Comparison of ENCODE assay signal across 34 cellular contexts in genomic region chr1:38025664-38026063, GRCh38. TPM values are rescaled to one million over a fixed set of nuclear protein-coding genes. Genes with fewer than 3 reads are reported as not detected.
A peak's percentile ranks its signal among the peaks of the same experiment; 100 is the strongest.
DNase-seq lines count a peak whose midpoint lies in the region; ATAC-seq and TF ChIP-seq lines count a peak whose summit lies in the region.
"Had no signal": no experiment of that assay in that cellular context is flagged by ENCODE, and none has a peak within 500 bp of the region (broad histone marks: within the 10 kb centered on the region; RNA-seq: fewer than 3 reads in every experiment).

No MANE protein-coding gene starts in this region.

- peak overlapping the region; percentile 13 for H3K9ac ChIP-seq in SK-N-MC (ENCODE audit: insufficient read length)
- H3K9ac ChIP-seq: GM23248 had no signal

- H3K36me3 ChIP-seq in SK-N-MC (ENCODE audit: insufficient read depth, low read length) = peaks cover 55% of the 10 kb centered on the region
- peaks cover 3 to 59% (median 33%) of the 10 kb centered on the region in 3 donors for H3K36me3 ChIP-seq in esophagus squamous epithelium

- H3K4me3 ChIP-seq in SK-N-MC (no peak overlapping the region), esophagus squamous epithelium (no peak overlapping the region), skin epidermis (no peak overlapping the region)
- H3K4me3 ChIP-seq: colonic mucosa, GM23248, left ventricle myocardium inferior, sigmoid colon, upper lobe of left lung had no signal

- no peaks in the 10 kb centered on the region for H3K9me3 Mint-ChIP-seq in activated CD4-positive, alpha-beta T cell treated with anti-CD3 and anti-CD28 coated beads, Interleukin-2, amount 10 ng/mL, durations not matched to agents 24 days and 14 days
- H3K9me3 Mint-ChIP-seq: activated CD8-positive, alpha-beta T cell treated with anti-CD3 and anti-CD28 coated beads for 36 hours; activated naive CD4-positive, alpha-beta T cell treated with anti-CD3 and anti-CD28 coated beads, Interleukin-2, amount 50 U/mL, for 72 hours; neural crest cell; T-helper 2 cell treated with Interferon-gamma antibody and Interleukin-4, amounts not matched to agents 5 μg/mL and 100 μg/mL, for 36 hours had no signal

- peak overlapping the region; percentile 45 for H3K27ac Mint-ChIP-seq in activated CD4-positive, alpha-beta T cell treated with anti-CD3 and anti-CD28 coated beads, Interleukin-2, amount 10 ng/mL, durations not matched to agents 24 days and 14 days
- H3K27ac Mint-ChIP-seq: activated CD8-positive, alpha-beta T cell treated with anti-CD3 and anti-CD28 coated beads for 36 hours; activated naive CD4-positive, alpha-beta T cell treated with anti-CD3 and anti-CD28 coated beads, Interleukin-2, amount 50 U/mL, for 72 hours; T-helper 2 cell treated with Interferon-gamma antibody and Interleukin-4, amounts not matched to agents 5 μg/mL and 100 μg/mL, for 36 hours had no signal

- peaks cover 49% of the 10 kb centered on the region for H3K36me3 Mint-ChIP-seq in activated CD4-positive, alpha-beta T cell treated with anti-CD3 and anti-CD28 coated beads, Interleukin-2, amount 10 ng/mL, durations not matched to agents 24 days and 14 days (ENCODE audit: low read depth)

- TF ChIP-seq POLR2A in esophagus squamous epithelium (IDR thresholded peaks at IDR 0.05) = no peak

- H3K27ac ChIP-seq in SK-N-MC (peak overlapping the region; percentile 98), esophagus squamous epithelium (peak overlapping the region; percentile 79 to 86 (median 84)), skin epidermis (peak overlapping the region in 15 of 21 experiments; percentile 35 to 93 (median 56))
- H3K27ac ChIP-seq: 22Rv1, colonic mucosa, GM23248, left ventricle myocardium inferior, sigmoid colon, upper lobe of left lung had no signal

- H3K27me3 ChIP-seq in esophagus squamous epithelium = no peaks in the 10 kb centered on the region
- H3K27me3 ChIP-seq: colonic mucosa, sigmoid colon, upper lobe of left lung had no signal

- intact Hi-C loops in activated CD4-positive, alpha-beta T cell treated with anti-CD3 and anti-CD28 coated beads, Interleukin-2, amount 10 ng/mL, durations not matched to agents 24 days and 14 days (cut with micrococcal nuclease) = loop anchor here (2.0 to 10.0 kb wide), 3 partner anchors 45 to 562 kb away; no protein-coding TSS in a partner anchor
- intact Hi-C loops in esophagus squamous epithelium (cut with DNase I) = no loop called here

- DNase-seq in activated CD4-positive, alpha-beta T cell treated with anti-CD3 and anti-CD28 coated beads, Interleukin-2, amount 10 ng/mL, durations not matched to agents 24 days and 14 days = no peak
- DNase-seq in activated CD4-positive, alpha-beta T cell treated with anti-CD3 and anti-CD28 coated beads for 1 hour = no peak
- DNase-seq in SK-N-MC (ENCODE audit: low read depth, low spot score) (no peak), esophagus squamous epithelium (lab: John Stamatoyannopoulos, UW) (no peak), DMS53 (lab: John Stamatoyannopoulos, UW) (no peak), NCI-H187 treated with DMSO at 0.1 percent for 48 hours (lab: John Stamatoyannopoulos, UW) (no peak)
- DNase-seq: activated CD8-positive, alpha-beta T cell treated with anti-CD3 and anti-CD28 coated beads for 36 hours; activated effector memory CD4-positive, alpha-beta T cell treated with Interleukin-2 at 50 U/mL for 16 hours; amygdala; colonic mucosa; DMS79 treated with DMSO at 0.1 percent for 48 hours; effector CD8-positive, alpha-beta T cell; GDM1; GM23248; left ventricle myocardium inferior; mesenchymal stem cell; NCI-H1105; NCI-H1930; NCI-H526; NK-92 treated with Interleukin-12 subunit alpha and Interleukin-12 subunit beta, amount 100 ng/mL, for 24 hours; PC-3; SHP77; sigmoid colon; stimulated activated CD4-positive, alpha-beta T cell treated with anti-CD3 and anti-CD28 coated beads, Interleukin-4, amount 100 ng/mL, for 4 hours; upper lobe of left lung had no signal

- TF ChIP-seq CTCF in esophagus squamous epithelium (IDR thresholded peaks at IDR 0.05) = no peak

- no peak overlapping the region for H3K4me3 Mint-ChIP-seq in activated CD4-positive, alpha-beta T cell treated with anti-CD3 and anti-CD28 coated beads, Interleukin-2, amount 10 ng/mL, durations not matched to agents 24 days and 14 days
- H3K4me3 Mint-ChIP-seq: activated CD8-positive, alpha-beta T cell treated with anti-CD3 and anti-CD28 coated beads for 36 hours; neural crest cell; T-helper 2 cell treated with Interferon-gamma antibody and Interleukin-4, amounts not matched to agents 5 μg/mL and 100 μg/mL, for 36 hours had no signal

- H3K4me1 ChIP-seq in esophagus squamous epithelium = peaks cover 39 to 67% (median 52%) of the 10 kb centered on the region in 3 donors

- no peaks in the 10 kb centered on the region for H3K27me3 Mint-ChIP-seq in activated CD4-positive, alpha-beta T cell treated with anti-CD3 and anti-CD28 coated beads, Interleukin-2, amount 10 ng/mL, durations not matched to agents 24 days and 14 days
- H3K27me3 Mint-ChIP-seq: activated CD8-positive, alpha-beta T cell treated with anti-CD3 and anti-CD28 coated beads for 36 hours had no signal

- H3K9me3 ChIP-seq in SK-N-MC (ENCODE audit: low read depth, low read length) (no peaks in the 10 kb centered on the region), esophagus squamous epithelium (no peaks in the 10 kb centered on the region)
- H3K9me3 ChIP-seq: colonic mucosa, left ventricle myocardium inferior, sigmoid colon, upper lobe of left lung had no signal

- no peak for ATAC-seq in HG02763 (IDR thresholded peaks at IDR 0.05; ENCODE audit: unreplicated experiment)
- ATAC-seq: activated CD8-positive, alpha-beta T cell treated with anti-CD3 and anti-CD28 coated beads for 36 hours; activated naive CD4-positive, alpha-beta T cell treated with anti-CD3 and anti-CD28 coated beads, Interleukin-2, amount 50 U/mL, for 72 hours; PC-3 had no signal

- peaks cover 42% of the 10 kb centered on the region for H3K4me1 Mint-ChIP-seq in activated CD4-positive, alpha-beta T cell treated with anti-CD3 and anti-CD28 coated beads, Interleukin-2, amount 10 ng/mL, durations not matched to agents 24 days and 14 days

- WGBS in esophagus squamous epithelium, 2 donors = 41 to 47% methylated on average over 6 of the region's 6 CpGs

RNA-seq across cellular contexts. Expression of gene UTP11, which starts 13.1 kb away (rescaled TPM):
- total RNA-seq in activated CD4-positive, alpha-beta T cell treated with anti-CD3 and anti-CD28 coated beads, Interleukin-2, amount 10 ng/mL, durations not matched to agents 24 days and 14 days = 99.5 and 111 TPM in 2 replicates
- 10 to 100 TPM; 38.5 to 71.5 (median 54.5) TPM for total RNA-seq in esophagus squamous epithelium

RNA-seq across cellular contexts. Expression of gene FHL3, which starts 20.4 kb away (rescaled TPM):
- total RNA-seq in activated CD4-positive, alpha-beta T cell treated with anti-CD3 and anti-CD28 coated beads, Interleukin-2, amount 10 ng/mL, durations not matched to agents 24 days and 14 days = 40.8 and 41.9 TPM in 2 replicates
- 10 to 100 TPM in 3 of 4 donors, 1 to 10 TPM in 1; 6.2 to 18.7 (median 12.4) TPM for total RNA-seq in esophagus squamous epithelium

RNA-seq across cellular contexts. Expression of gene POU3F1, which starts 20.9 kb away (rescaled TPM):
- total RNA-seq in activated CD4-positive, alpha-beta T cell treated with anti-CD3 and anti-CD28 coated beads, Interleukin-2, amount 10 ng/mL, durations not matched to agents 24 days and 14 days = 1.4 and 1.5 TPM in 2 replicates
- 1 to 10 TPM; 2.1 to 4.5 (median 2.8) TPM for total RNA-seq in esophagus squamous epithelium
- total RNA-seq: activated naive CD4-positive, alpha-beta T cell treated with anti-CD3 and anti-CD28 coated beads, Interleukin-2, amount 50 U/mL, for 72 hours; colonic mucosa; epithelial cell of proximal tubule; GM23248; M059J; PC-3; sigmoid colon; subcutaneous adipose tissue had no signal

RNA-seq across cellular contexts. Expression of gene SF3A3, which starts 35.8 kb away (rescaled TPM):
- 132 and 144 TPM in 2 replicates for total RNA-seq in activated CD4-positive, alpha-beta T cell treated with anti-CD3 and anti-CD28 coated beads, Interleukin-2, amount 10 ng/mL, durations not matched to agents 24 days and 14 days
- 10 to 100 TPM; 33.9 to 49.7 (median 44.4) TPM for total RNA-seq in esophagus squamous epithelium
